3 cellular contexts compared by ENCODE assay signal in the genomic region with DNA sequence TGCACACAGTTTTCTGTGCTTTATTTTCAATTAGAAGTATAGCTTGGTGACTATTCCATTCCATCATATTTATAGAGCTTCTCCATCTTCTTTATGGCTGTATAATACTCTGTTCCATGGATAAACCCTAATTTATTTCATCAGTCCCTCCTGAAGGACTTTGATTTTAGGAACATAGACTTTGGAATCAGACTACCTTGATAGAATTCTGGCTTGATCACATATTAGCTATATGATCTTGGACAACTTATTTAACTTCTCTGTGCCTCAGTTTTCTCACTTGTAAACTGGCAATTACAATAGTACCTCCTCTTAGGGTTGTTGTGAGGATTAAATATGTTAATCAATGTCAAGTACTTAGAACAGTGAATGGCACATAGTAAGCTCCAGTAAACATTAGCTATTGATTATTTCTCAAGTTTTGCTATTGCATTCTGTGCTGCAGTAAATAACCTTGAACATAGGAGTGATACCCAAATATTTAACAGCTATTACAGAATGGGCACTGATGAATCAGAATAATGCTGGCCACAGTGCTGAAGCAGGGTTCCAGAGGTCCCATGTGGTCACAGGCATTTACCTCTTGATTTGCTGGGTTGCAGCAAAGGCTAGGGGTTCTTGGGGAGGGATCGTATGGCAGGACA.
TF ChIP-seq lines count a peak whose summit lies in the region.

No MANE protein-coding gene starts in this region.

TF ChIP-seq in GM23338, 12 proteins besides CTCF, POLR2A, EP300 and RAD21:
- TF ChIP-seq NANOG (IDR thresholded peaks at IDR 0.05; ENCODE audit: borderline replicate concordance) = no peak
- TF ChIP-seq, protein P1, sequence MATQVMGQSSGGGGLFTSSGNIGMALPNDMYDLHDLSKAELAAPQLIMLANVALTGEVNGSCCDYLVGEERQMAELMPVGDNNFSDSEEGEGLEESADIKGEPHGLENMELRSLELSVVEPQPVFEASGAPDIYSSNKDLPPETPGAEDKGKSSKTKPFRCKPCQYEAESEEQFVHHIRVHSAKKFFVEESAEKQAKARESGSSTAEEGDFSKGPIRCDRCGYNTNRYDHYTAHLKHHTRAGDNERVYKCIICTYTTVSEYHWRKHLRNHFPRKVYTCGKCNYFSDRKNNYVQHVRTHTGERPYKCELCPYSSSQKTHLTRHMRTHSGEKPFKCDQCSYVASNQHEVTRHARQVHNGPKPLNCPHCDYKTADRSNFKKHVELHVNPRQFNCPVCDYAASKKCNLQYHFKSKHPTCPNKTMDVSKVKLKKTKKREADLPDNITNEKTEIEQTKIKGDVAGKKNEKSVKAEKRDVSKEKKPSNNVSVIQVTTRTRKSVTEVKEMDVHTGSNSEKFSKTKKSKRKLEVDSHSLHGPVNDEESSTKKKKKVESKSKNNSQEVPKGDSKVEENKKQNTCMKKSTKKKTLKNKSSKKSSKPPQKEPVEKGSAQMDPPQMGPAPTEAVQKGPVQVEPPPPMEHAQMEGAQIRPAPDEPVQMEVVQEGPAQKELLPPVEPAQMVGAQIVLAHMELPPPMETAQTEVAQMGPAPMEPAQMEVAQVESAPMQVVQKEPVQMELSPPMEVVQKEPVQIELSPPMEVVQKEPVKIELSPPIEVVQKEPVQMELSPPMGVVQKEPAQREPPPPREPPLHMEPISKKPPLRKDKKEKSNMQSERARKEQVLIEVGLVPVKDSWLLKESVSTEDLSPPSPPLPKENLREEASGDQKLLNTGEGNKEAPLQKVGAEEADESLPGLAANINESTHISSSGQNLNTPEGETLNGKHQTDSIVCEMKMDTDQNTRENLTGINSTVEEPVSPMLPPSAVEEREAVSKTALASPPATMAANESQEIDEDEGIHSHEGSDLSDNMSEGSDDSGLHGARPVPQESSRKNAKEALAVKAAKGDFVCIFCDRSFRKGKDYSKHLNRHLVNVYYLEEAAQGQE (IDR thresholded peaks at IDR 0.05; ENCODE audit: unreplicated experiment) = peak; percentile 38

TF ChIP-seq in Ishikawa, 13 proteins besides CTCF, POLR2A, EP300 and RAD21:
- no peak for TF ChIP-seq FOXM1 (IDR thresholded peaks at IDR 0.05; ENCODE audit: borderline replicate concordance, low read depth)
- TF ChIP-seq, protein P1 (IDR thresholded peaks at IDR 0.05; ENCODE audit: low read depth) = peak; percentile 42; the same call in 1 of the 2 replicates

TF ChIP-seq in HepG2, 621 proteins besides CTCF, POLR2A, EP300 and RAD21 (continues in another document):
- TF ChIP-seq, protein P2, sequence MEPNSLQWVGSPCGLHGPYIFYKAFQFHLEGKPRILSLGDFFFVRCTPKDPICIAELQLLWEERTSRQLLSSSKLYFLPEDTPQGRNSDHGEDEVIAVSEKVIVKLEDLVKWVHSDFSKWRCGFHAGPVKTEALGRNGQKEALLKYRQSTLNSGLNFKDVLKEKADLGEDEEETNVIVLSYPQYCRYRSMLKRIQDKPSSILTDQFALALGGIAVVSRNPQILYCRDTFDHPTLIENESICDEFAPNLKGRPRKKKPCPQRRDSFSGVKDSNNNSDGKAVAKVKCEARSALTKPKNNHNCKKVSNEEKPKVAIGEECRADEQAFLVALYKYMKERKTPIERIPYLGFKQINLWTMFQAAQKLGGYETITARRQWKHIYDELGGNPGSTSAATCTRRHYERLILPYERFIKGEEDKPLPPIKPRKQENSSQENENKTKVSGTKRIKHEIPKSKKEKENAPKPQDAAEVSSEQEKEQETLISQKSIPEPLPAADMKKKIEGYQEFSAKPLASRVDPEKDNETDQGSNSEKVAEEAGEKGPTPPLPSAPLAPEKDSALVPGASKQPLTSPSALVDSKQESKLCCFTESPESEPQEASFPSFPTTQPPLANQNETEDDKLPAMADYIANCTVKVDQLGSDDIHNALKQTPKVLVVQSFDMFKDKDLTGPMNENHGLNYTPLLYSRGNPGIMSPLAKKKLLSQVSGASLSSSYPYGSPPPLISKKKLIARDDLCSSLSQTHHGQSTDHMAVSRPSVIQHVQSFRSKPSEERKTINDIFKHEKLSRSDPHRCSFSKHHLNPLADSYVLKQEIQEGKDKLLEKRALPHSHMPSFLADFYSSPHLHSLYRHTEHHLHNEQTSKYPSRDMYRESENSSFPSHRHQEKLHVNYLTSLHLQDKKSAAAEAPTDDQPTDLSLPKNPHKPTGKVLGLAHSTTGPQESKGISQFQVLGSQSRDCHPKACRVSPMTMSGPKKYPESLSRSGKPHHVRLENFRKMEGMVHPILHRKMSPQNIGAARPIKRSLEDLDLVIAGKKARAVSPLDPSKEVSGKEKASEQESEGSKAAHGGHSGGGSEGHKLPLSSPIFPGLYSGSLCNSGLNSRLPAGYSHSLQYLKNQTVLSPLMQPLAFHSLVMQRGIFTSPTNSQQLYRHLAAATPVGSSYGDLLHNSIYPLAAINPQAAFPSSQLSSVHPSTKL (CRISPR knock-in tag; IDR thresholded peaks at IDR 0.05) = no peak
- TF ChIP-seq BRCA1 (CRISPR knock-in tag; IDR thresholded peaks at IDR 0.05) = no peak
- TF ChIP-seq, protein P3, sequence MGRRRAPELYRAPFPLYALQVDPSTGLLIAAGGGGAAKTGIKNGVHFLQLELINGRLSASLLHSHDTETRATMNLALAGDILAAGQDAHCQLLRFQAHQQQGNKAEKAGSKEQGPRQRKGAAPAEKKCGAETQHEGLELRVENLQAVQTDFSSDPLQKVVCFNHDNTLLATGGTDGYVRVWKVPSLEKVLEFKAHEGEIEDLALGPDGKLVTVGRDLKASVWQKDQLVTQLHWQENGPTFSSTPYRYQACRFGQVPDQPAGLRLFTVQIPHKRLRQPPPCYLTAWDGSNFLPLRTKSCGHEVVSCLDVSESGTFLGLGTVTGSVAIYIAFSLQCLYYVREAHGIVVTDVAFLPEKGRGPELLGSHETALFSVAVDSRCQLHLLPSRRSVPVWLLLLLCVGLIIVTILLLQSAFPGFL (CRISPR knock-in tag; IDR thresholded peaks at IDR 0.05) = no peak
- no peak for TF ChIP-seq CHD2 (IDR thresholded peaks at IDR 0.05; ENCODE audit: low read depth, low read length)
- TF ChIP-seq, protein P4, sequence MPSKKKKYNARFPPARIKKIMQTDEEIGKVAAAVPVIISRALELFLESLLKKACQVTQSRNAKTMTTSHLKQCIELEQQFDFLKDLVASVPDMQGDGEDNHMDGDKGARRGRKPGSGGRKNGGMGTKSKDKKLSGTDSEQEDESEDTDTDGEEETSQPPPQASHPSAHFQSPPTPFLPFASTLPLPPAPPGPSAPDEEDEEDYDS (CRISPR knock-in tag; IDR thresholded peaks at IDR 0.05) = no peak
- no peak for TF ChIP-seq POLR2G (IDR thresholded peaks at IDR 0.05; ENCODE audit: low read depth, low read length)
- TF ChIP-seq ZHX2 (IDR thresholded peaks at IDR 0.05; ENCODE audit: low read depth) = no peak
- no peak for TF ChIP-seq ZHX2 (CRISPR knock-in tag; IDR thresholded peaks at IDR 0.05; ENCODE audit: borderline replicate concordance)
- no peak for TF ChIP-seq MAFF (IDR thresholded peaks at IDR 0.05; ENCODE audit: low read depth, low read length)
- TF ChIP-seq ZSCAN29 (CRISPR knock-in tag; conservative IDR thresholded peaks at IDR 0.05) = no peak
- no peak for TF ChIP-seq ZNF850 (CRISPR knock-in tag; conservative IDR thresholded peaks at IDR 0.05)
- TF ChIP-seq ZKSCAN5 (CRISPR knock-in tag; IDR thresholded peaks at IDR 0.05) = no peak
- no peak for TF ChIP-seq HNRNPH1 (optimal IDR thresholded peaks at IDR 0.05; ENCODE audit: low read depth, low read length)
- no peak for TF ChIP-seq ESRRA (CRISPR knock-in tag; IDR thresholded peaks at IDR 0.05; ENCODE audit: low read depth)
- no peak for TF ChIP-seq ZSCAN30 (CRISPR knock-in tag; IDR thresholded peaks at IDR 0.05)
- 0 out of 2 replicates have a peak, but pooled peaks have one; percentile 19 for TF ChIP-seq ARID3A (IDR thresholded peaks at IDR 0.05; ENCODE audit: low read depth, low read length)
- no peak for TF ChIP-seq ZNF878 (CRISPR knock-in tag; IDR thresholded peaks at IDR 0.05)
- no peak for TF ChIP-seq ZNF615 (CRISPR knock-in tag; IDR thresholded peaks at IDR 0.05; ENCODE audit: borderline replicate concordance)
- 0 out of 2 replicates have a peak, but pooled peaks have one; percentile 3 for TF ChIP-seq CEBPB (IDR thresholded peaks at IDR 0.05; ENCODE audit: borderline replicate concordance, low read depth, low read length)
- TF ChIP-seq FOXP1 (IDR thresholded peaks at IDR 0.05) = no peak
- TF ChIP-seq FOXP1 (CRISPR knock-in tag; IDR thresholded peaks at IDR 0.05) = peak; percentile 58; the same call in 1 of the 2 replicates
- TF ChIP-seq, protein P5, sequence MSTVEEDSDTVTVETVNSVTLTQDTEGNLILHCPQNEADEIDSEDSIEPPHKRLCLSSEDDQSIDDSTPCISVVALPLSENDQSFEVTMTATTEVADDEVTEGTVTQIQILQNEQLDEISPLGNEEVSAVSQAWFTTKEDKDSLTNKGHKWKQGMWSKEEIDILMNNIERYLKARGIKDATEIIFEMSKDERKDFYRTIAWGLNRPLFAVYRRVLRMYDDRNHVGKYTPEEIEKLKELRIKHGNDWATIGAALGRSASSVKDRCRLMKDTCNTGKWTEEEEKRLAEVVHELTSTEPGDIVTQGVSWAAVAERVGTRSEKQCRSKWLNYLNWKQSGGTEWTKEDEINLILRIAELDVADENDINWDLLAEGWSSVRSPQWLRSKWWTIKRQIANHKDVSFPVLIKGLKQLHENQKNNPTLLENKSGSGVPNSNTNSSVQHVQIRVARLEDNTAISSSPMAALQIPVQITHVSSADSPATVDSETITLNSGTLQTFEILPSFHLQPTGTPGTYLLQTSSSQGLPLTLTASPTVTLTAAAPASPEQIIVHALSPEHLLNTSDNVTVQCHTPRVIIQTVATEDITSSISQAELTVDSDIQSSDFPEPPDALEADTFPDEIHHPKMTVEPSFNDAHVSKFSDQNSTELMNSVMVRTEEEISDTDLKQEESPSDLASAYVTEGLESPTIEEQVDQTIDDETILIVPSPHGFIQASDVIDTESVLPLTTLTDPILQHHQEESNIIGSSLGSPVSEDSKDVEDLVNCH (CRISPR knock-in tag; IDR thresholded peaks at IDR 0.05) = no peak
- no peak for TF ChIP-seq ZKSCAN8 (CRISPR knock-in tag; IDR thresholded peaks at IDR 0.05; ENCODE audit: borderline replicate concordance)
- TF ChIP-seq ZNF430 (CRISPR knock-in tag; IDR thresholded peaks at IDR 0.05) = no peak
- TF ChIP-seq MXI1 (IDR thresholded peaks at IDR 0.05; ENCODE audit: borderline replicate concordance, low read depth, low read length) = no peak
- no peak for TF ChIP-seq JARID2 (CRISPR knock-in tag; IDR thresholded peaks at IDR 0.05; ENCODE audit: insufficient replicate concordance)
